Comparison of ENCODE assay signal across 2 cellular contexts in genomic region chr19:10095622-10095947, GRCh38.
TF ChIP-seq lines count a peak whose summit lies in the region.

No MANE protein-coding gene starts in this region.

TF ChIP-seq in liver, 16 proteins besides CTCF, POLR2A, EP300 and RAD21:
- peak; percentile 18 for TF ChIP-seq NR2F2 (IDR thresholded peaks at IDR 0.05)
- no peak for TF ChIP-seq REST (IDR thresholded peaks at IDR 0.05)

TF ChIP-seq in HepG2, 621 proteins besides CTCF, POLR2A, EP300 and RAD21:
- TF ChIP-seq ZNF678 (CRISPR knock-in tag; IDR thresholded peaks at IDR 0.05) (no peak), DZIP1 (CRISPR knock-in tag; IDR thresholded peaks at IDR 0.05) (no peak), PHF5A (CRISPR knock-in tag; IDR thresholded peaks at IDR 0.05; ENCODE audit: low read depth, unreplicated experiment) (no peak), IKZF5 (CRISPR knock-in tag; IDR thresholded peaks at IDR 0.05) (no peak), BCL3 (CRISPR knock-in tag; IDR thresholded peaks at IDR 0.05) (no peak), IRF2 (CRISPR knock-in tag; IDR thresholded peaks at IDR 0.05) (no peak), LRRFIP1 (CRISPR knock-in tag; conservative IDR thresholded peaks at IDR 0.05) (no peak), TRAFD1 (CRISPR knock-in tag; IDR thresholded peaks at IDR 0.05; ENCODE audit: borderline replicate concordance) (no peak), ZSCAN21 (CRISPR knock-in tag; IDR thresholded peaks at IDR 0.05; ENCODE audit: borderline replicate concordance) (no peak), ZNF101 (CRISPR knock-in tag; IDR thresholded peaks at IDR 0.05; ENCODE audit: borderline replicate concordance, low read depth) (no peak), NBN (conservative IDR thresholded peaks at IDR 0.05) (no peak), PRPF4 (IDR thresholded peaks at IDR 0.05; ENCODE audit: low read depth, low read length, poor library complexity, severe bottlenecking) (no peak), FOXP1 (IDR thresholded peaks at IDR 0.05) (no peak), FOXP1 (CRISPR knock-in tag; IDR thresholded peaks at IDR 0.05) (no peak), ZMYM4 (CRISPR knock-in tag; IDR thresholded peaks at IDR 0.05) (no peak)
TF ChIP-seq in HepG2: peak in this region for 0.
